In the genomic region with DNA sequence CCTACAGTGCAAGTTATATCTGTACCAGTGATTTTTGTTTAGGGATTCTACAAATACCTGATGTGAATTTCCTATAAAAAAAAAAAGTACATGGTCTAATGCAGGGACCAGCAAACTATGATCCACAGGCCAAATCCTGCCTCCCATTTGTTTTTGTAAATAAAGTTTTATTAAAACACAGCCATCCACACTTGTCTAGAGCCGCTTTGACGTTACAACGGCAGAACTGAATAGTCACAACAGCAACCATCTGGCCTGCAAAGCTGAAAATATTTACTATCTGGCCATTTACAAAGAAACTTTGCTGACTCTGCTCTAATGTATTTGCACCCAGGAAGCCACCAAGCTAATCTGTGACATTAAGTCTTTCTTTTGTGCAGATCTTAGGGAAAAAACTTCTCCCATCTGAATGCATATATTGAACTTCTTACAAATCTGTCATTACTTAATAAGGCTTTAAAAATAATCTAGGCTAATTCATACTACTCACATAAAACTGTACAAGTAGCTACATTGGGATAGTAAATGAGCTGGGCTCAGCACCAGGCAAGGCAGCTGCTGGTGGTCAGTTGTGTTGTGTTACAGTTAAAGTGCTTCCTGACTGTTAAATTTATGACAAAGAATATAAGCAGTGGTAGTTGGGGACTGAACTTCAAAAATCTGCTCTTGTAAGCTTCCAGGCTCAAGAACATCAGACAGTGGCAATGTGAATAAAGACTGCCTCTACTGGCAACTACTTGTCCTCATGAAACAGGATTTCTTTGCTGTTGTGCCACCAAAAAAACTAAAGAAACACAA, we compare ENCODE assay signal across 1 cellular context.
A peak's percentile ranks its signal among the peaks of the same experiment; 100 is the strongest.
TF ChIP-seq lines count a peak whose summit lies in the region.

No MANE protein-coding gene starts in this region.

TF ChIP-seq in K562, 482 proteins besides CTCF, POLR2A, EP300 and RAD21 (continued from another document):
- TF ChIP-seq, protein P1, sequence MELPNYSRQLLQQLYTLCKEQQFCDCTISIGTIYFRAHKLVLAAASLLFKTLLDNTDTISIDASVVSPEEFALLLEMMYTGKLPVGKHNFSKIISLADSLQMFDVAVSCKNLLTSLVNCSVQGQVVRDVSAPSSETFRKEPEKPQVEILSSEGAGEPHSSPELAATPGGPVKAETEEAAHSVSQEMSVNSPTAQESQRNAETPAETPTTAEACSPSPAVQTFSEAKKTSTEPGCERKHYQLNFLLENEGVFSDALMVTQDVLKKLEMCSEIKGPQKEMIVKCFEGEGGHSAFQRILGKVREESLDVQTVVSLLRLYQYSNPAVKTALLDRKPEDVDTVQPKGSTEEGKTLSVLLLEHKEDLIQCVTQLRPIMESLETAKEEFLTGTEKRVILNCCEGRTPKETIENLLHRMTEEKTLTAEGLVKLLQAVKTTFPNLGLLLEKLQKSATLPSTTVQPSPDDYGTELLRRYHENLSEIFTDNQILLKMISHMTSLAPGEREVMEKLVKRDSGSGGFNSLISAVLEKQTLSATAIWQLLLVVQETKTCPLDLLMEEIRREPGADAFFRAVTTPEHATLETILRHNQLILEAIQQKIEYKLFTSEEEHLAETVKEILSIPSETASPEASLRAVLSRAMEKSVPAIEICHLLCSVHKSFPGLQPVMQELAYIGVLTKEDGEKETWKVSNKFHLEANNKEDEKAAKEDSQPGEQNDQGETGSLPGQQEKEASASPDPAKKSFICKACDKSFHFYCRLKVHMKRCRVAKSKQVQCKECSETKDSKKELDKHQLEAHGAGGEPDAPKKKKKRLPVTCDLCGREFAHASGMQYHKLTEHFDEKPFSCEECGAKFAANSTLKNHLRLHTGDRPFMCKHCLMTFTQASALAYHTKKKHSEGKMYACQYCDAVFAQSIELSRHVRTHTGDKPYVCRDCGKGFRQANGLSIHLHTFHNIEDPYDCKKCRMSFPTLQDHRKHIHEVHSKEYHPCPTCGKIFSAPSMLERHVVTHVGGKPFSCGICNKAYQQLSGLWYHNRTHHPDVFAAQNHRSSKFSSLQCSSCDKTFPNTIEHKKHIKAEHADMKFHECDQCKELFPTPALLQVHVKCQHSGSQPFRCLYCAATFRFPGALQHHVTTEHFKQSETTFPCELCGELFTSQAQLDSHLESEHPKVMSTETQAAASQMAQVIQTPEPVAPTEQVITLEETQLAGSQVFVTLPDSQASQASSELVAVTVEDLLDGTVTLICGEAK (IDR thresholded peaks at IDR 0.05) = peak; percentile 89
- TF ChIP-seq, protein P1 (CRISPR knock-in tag; IDR thresholded peaks at IDR 0.05) = peak; percentile 52; the same call in 1 of the 2 replicates
- TF ChIP-seq ZSCAN32 (CRISPR knock-in tag; IDR thresholded peaks at IDR 0.05) (no peak), ZNF316 (IDR thresholded peaks at IDR 0.05) (peak; percentile 7; the same call in 1 of the 2 replicates)
TF ChIP-seq in K562: peak in this region for 3.
